Comparison of ENCODE assay signal across 11 cellular contexts in genomic region chr7:73831656-73832579, GRCh38. TPM values are rescaled to one million over a fixed set of nuclear protein-coding genes. Genes with fewer than 3 reads are reported as not detected.
DNase-seq lines count a peak whose midpoint lies in the region; ATAC-seq and TF ChIP-seq lines count a peak whose summit lies in the region.
"Had no signal": no experiment of that assay in that cellular context is flagged by ENCODE, and none has a peak within 500 bp of the region (broad histone marks: within the 10 kb centered on the region; RNA-seq: fewer than 3 reads in every experiment).

No MANE protein-coding gene starts in this region.

- H3K4me2 ChIP-seq in HCT116 (ENCODE audit: low read length): peak overlapping the region; percentile 99

- peak overlapping the region; percentile 99 for H3K9ac ChIP-seq in HCT116 (ENCODE audit: low read length)

- RAD21 ChIA-PET in HCT116 (lab: Charles Lee; ENCODE audit: low non-redundant PET in 1 of 2, low total read pairs in 2 of 2, uncharacterized antibody in 2 of 2, unreplicated experiment in 2 of 2): interaction anchor here in 1 of 2 experiments (1.4 kb wide), 1 partner anchor 18 kb away, joined by 3 read pairs; no protein-coding TSS in a partner anchor

- H3K4me1 ChIP-seq in HCT116 (ENCODE audit: control insufficient read depth in 1 of 2, insufficient read depth in 2 of 2, low read length in 2 of 2): peaks cover 55 to 80% of the 10 kb centered on the region in 2 experiments
- H3K4me1 ChIP-seq in naive thymus-derived CD4-positive, alpha-beta T cell (ENCODE audit: control insufficient read depth in 2 of 2, insufficient read depth in 2 of 2, low read length in 2 of 2): peaks cover 8 to 11% of the 10 kb centered on the region in 2 donors

- no peaks in the 10 kb centered on the region for H3K27me3 ChIP-seq in HCT116 (ENCODE audit: insufficient read depth, low read length)
- H3K27me3 ChIP-seq in naive thymus-derived CD4-positive, alpha-beta T cell (ENCODE audit: control insufficient read depth in 2 of 2, insufficient read depth in 2 of 2, low read length in 2 of 2): no peaks in the 10 kb centered on the region

- H3K4me3 Mint-ChIP-seq in naive thymus-derived CD4-positive, alpha-beta T cell: no peak overlapping the region

- no peak for TF ChIP-seq CTCF in HCT116 (IDR thresholded peaks at IDR 0.05 in 2 of 3, conservative IDR thresholded peaks at IDR 0.05 in 1 of 3; ENCODE audit: borderline replicate concordance in 1 of 3, insufficient read depth in 1 of 3, low read depth in 2 of 3, low read length in 2 of 3)

- POLR2A ChIA-PET in HCT116 (lab: Charles Lee): interaction anchor here (0.8 to 5.4 kb wide), 15 partner anchors 9 to 208 kb away, joined by 3 to 87 read pairs (median 11); partner anchors contain the start of genes ABHD11, CLDN3, METTL27 and MLXIPL
- POLR2A ChIA-PET in naive thymus-derived CD4-positive, alpha-beta T cell (lab: Charles Lee): no interaction called here

- H4K20me1 ChIP-seq in HCT116 (ENCODE audit: insufficient read depth): no peaks in the 10 kb centered on the region

- ATAC-seq in HCT116 (peak; percentile 55), GM18868 (IDR thresholded peaks at IDR 0.05; ENCODE audit: unreplicated experiment) (no peak), GM18519 (IDR thresholded peaks at IDR 0.05; ENCODE audit: low FRiP score, unreplicated experiment) (no peak), GM21515 (IDR thresholded peaks at IDR 0.05; ENCODE audit: unreplicated experiment) (no peak)
- no peak for ATAC-seq in naive thymus-derived CD4-positive, alpha-beta T cell

- H3K79me2 ChIP-seq in HCT116 (ENCODE audit: insufficient read depth, low read length): peaks cover 23% of the 10 kb centered on the region

- H3K4me1 Mint-ChIP-seq in naive thymus-derived CD4-positive, alpha-beta T cell: peaks cover 16 to 26% (median 21%) of the 10 kb centered on the region in 7 donors

- H3K27ac ChIP-seq in HCT116 (ENCODE audit: low read depth, low read length): peak overlapping the region; percentile 96
- no peak overlapping the region for H3K27ac ChIP-seq in naive thymus-derived CD4-positive, alpha-beta T cell (ENCODE audit: low read depth, low read length)

- CTCF ChIA-PET in HCT116 (lab: Charles Lee): interaction anchor here (1.0 to 1.9 kb wide), 4 partner anchors 23 to 97 kb away, joined by 3 to 8 read pairs (median 4); no protein-coding TSS in a partner anchor
- CTCF ChIA-PET in naive thymus-derived CD4-positive, alpha-beta T cell (lab: Charles Lee): no interaction called here

- H3K9me3 ChIP-seq in HCT116 (ENCODE audit: control insufficient read depth in 1 of 2, insufficient read depth in 1 of 2, low read depth in 1 of 2, low read length in 2 of 2): no peaks in the 10 kb centered on the region
- peaks cover 0 to 3% (median 0%) of the 10 kb centered on the region in 3 experiments for H3K9me3 ChIP-seq in naive thymus-derived CD4-positive, alpha-beta T cell (ENCODE audit: control insufficient read depth in 2 of 3, low read length in 3 of 3)

- H3K27ac Mint-ChIP-seq in naive thymus-derived CD4-positive, alpha-beta T cell: no peak overlapping the region

- H3K36me3 Mint-ChIP-seq in naive thymus-derived CD4-positive, alpha-beta T cell: no peaks in the 10 kb centered on the region

- peak; percentile 77 for DNase-seq in HCT116 (ENCODE audit: low read depth, low spot score)
- DNase-seq in NCI-H526 treated with DMSO at 0.1 percent for 48 hours (lab: John Stamatoyannopoulos, UW): peak; percentile 92
- DNase-seq in hepatic stellate cell (ENCODE audit: low spot score): peak; percentile 2
- peak; percentile 30 for DNase-seq in renal cortical epithelial cell (ENCODE audit: low read depth)
- no peak for DNase-seq in naive thymus-derived CD4-positive, alpha-beta T cell
- DNase-seq: activated CD4-positive, alpha-beta T cell treated with anti-CD3 and anti-CD28 coated beads, Interleukin-2, amount 50 U/mL, for 1 hour; NCI-H1694 had no signal

- H3K36me3 ChIP-seq in HCT116 (ENCODE audit: control insufficient read depth in 1 of 2, insufficient read depth in 2 of 2, low read length in 2 of 2): 0 out of 4 replicates have a peak, but pooled peaks cover 0 to 7% of the 10 kb centered on the region in 2 experiments
- no peaks in the 10 kb centered on the region for H3K36me3 ChIP-seq in naive thymus-derived CD4-positive, alpha-beta T cell (ENCODE audit: control insufficient read depth in 2 of 3, insufficient read depth in 3 of 3, low read length in 3 of 3)

- intact Hi-C loops in HCT116 (cut with micrococcal nuclease): loop anchor here (1.0 to 2.0 kb wide), 2 partner anchors 19 to 91 kb away; no protein-coding TSS in a partner anchor
- intact Hi-C loops in naive thymus-derived CD4-positive, alpha-beta T cell (cut with micrococcal nuclease): no loop called here

- TF ChIP-seq RAD21 in HCT116 (IDR thresholded peaks at IDR 0.05; ENCODE audit: low read depth): no peak

- no peak overlapping the region for H2AFZ ChIP-seq in HCT116 (ENCODE audit: low read depth, low read length, poor library complexity, severe bottlenecking)

- no peaks in the 10 kb centered on the region for H3K9me2 ChIP-seq in HCT116 (ENCODE audit: insufficient read depth)

- peak; percentile 22 for TF ChIP-seq POLR2A in HCT116 (IDR thresholded peaks at IDR 0.05; ENCODE audit: borderline replicate concordance, extremely low read depth, insufficient read depth, insufficient read length)

- peaks cover 0 to 2% (median 0%) of the 10 kb centered on the region in 11 donors for H3K9me3 Mint-ChIP-seq in naive thymus-derived CD4-positive, alpha-beta T cell

- peaks cover 0 to 16% (median 13%) of the 10 kb centered on the region in 5 donors for H3K27me3 Mint-ChIP-seq in naive thymus-derived CD4-positive, alpha-beta T cell

- H3K4me3 ChIP-seq in HCT116 (replicated peaks in 1 of 2; ENCODE audit: low read depth in 1 of 2, low read length in 2 of 2): peak overlapping the region; percentile 93 to 96
- H3K4me3 ChIP-seq in naive thymus-derived CD4-positive, alpha-beta T cell (ENCODE audit: low read length): no peak overlapping the region

- BruUV-seq in HCT116 (replicated peaks; lab: Mats Ljungman, UMichigan): TSS peak; percentile 43

TF ChIP-seq in HCT116, 20 proteins besides CTCF, POLR2A, EP300 and RAD21:
- TF ChIP-seq EZH2 (IDR thresholded peaks at IDR 0.05): no peak
- TF ChIP-seq SP1 (IDR thresholded peaks at IDR 0.05; ENCODE audit: low read depth): no peak
- no peak for TF ChIP-seq YY1 (IDR thresholded peaks at IDR 0.05; ENCODE audit: extremely low read depth, insufficient replicate concordance, low read depth, low read length)
- no peak for TF ChIP-seq MAX (IDR thresholded peaks at IDR 0.05)
- TF ChIP-seq CEBPB (IDR thresholded peaks at IDR 0.05; ENCODE audit: low read depth): no peak
- peak; percentile 31; the same call in 1 of the 2 replicates for TF ChIP-seq ZFX (IDR thresholded peaks at IDR 0.05)
- no peak for TF ChIP-seq SRF (IDR thresholded peaks at IDR 0.05; ENCODE audit: low read depth)
- TF ChIP-seq JUND (IDR thresholded peaks at IDR 0.05): no peak
- TF ChIP-seq ATF3 (IDR thresholded peaks at IDR 0.05): no peak
- no peak for TF ChIP-seq ZBTB33 (IDR thresholded peaks at IDR 0.05; ENCODE audit: extremely low read depth, insufficient replicate concordance, low read length)
- TF ChIP-seq FOSL1 (IDR thresholded peaks at IDR 0.05; ENCODE audit: low read depth): no peak
- no peak for TF ChIP-seq SIN3A (IDR thresholded peaks at IDR 0.05; ENCODE audit: low read depth)
- TF ChIP-seq CBX3 (IDR thresholded peaks at IDR 0.05; ENCODE audit: low read depth): no peak
- no peak for TF ChIP-seq ZNF274 (IDR thresholded peaks at IDR 0.05; ENCODE audit: low read depth, low read length)
- peak; percentile 86 for TF ChIP-seq POLR2AphosphoS5 (IDR thresholded peaks at IDR 0.05; ENCODE audit: low read depth, low read length)
- no peak for TF ChIP-seq ELF1 (IDR thresholded peaks at IDR 0.05; ENCODE audit: borderline replicate concordance, low read depth)

RNA-seq across cellular contexts. Expression of gene CLDN4, which starts 1.1 kb away (rescaled TPM):
- 234 TPM for total RNA-seq in HCT116 (2021; ENCODE audit: unreplicated experiment)
- 401 and 646 TPM in 2 replicates for polyA plus RNA-seq in HCT116 (2012)
- total RNA-seq in renal cortical epithelial cell: 186 and 689 TPM in 2 replicates
- total RNA-seq in naive thymus-derived CD4-positive, alpha-beta T cell: under 1 TPM in 1 of 5 experiments, not detected in 4; 0.24 TPM
- under 1 TPM; 0.14 to 0.16 TPM for polyA plus RNA-seq in naive thymus-derived CD4-positive, alpha-beta T cell

RNA-seq across cellular contexts. Expression of gene METTL27, which starts 10.4 kb away (rescaled TPM):
- total RNA-seq in HCT116 (2021; ENCODE audit: unreplicated experiment) (30.4 TPM), renal cortical epithelial cell (1.4 and 12.0 TPM in 2 replicates)
- 36.9 and 40.2 TPM in 2 replicates for polyA plus RNA-seq in HCT116 (2012)
- 1 to 10 TPM; 1.8 to 7.4 (median 3.3) TPM for total RNA-seq in naive thymus-derived CD4-positive, alpha-beta T cell
- polyA plus RNA-seq in naive thymus-derived CD4-positive, alpha-beta T cell: 1 to 10 TPM; 1.5 to 2.0 TPM
- total RNA-seq: mononuclear cell had no signal

RNA-seq across cellular contexts. Expression of gene TMEM270, which starts 29.0 kb away (rescaled TPM):
- 1.1 TPM for total RNA-seq in HCT116 (2021; ENCODE audit: unreplicated experiment)
- 0.81 and 0.85 TPM in 2 replicates for polyA plus RNA-seq in HCT116 (2012)
- not detected in 2 replicates for total RNA-seq in renal cortical epithelial cell
- total RNA-seq in naive thymus-derived CD4-positive, alpha-beta T cell: not detected
- not detected for polyA plus RNA-seq in naive thymus-derived CD4-positive, alpha-beta T cell
- total RNA-seq: mononuclear cell had no signal

Comparison
In these comparisons a context has a peak if more than half of its experiments do, and no peak if none do; other contexts are left out.
1. DNase-seq: peak in HCT116 (single experiment), NCI-H526 treated with DMSO at 0.1 percent for 48 hours (single experiment), hepatic stellate cell (single experiment) and renal cortical epithelial cell (single experiment); none in naive thymus-derived CD4-positive, alpha-beta T cell (0 of 9).
2. RNA of gene CLDN4, which starts 1.1 kb away (total RNA-seq): 234 TPM in HCT116 (single experiment) and 186 to 689 TPM in renal cortical epithelial cell; 0.24 TPM in naive thymus-derived CD4-positive, alpha-beta T cell; every median in the first group is over 100 times any median in the second.